1 cellular context compared by ENCODE assay signal in genomic region chrX:66014084-66014483, GRCh38.
TF ChIP-seq lines count a peak whose summit lies in the region.

No MANE protein-coding gene starts in this region.

TF ChIP-seq in K562, 482 proteins besides CTCF, POLR2A, EP300 and RAD21:
- TF ChIP-seq CHD7 (IDR thresholded peaks at IDR 0.05; ENCODE audit: low read depth, low read length) (no peak), LARP7 (IDR thresholded peaks at IDR 0.05) (no peak), IRF9 (tag; IDR thresholded peaks at IDR 0.05) (no peak), DMBX1 (CRISPR knock-in tag; IDR thresholded peaks at IDR 0.05; ENCODE audit: borderline replicate concordance) (peak; percentile 61; the same call in 1 of the 2 replicates), ZNF592 (IDR thresholded peaks at IDR 0.05) (peak; percentile 74)
TF ChIP-seq in K562: peak in this region for 2.
